In genomic region chr21:42781150-42781980, GRCh38 we compare ENCODE assay signal across 1 cellular context.
TF ChIP-seq lines count a peak whose summit lies in the region.

No MANE protein-coding gene starts in this region.

TF ChIP-seq in HepG2, 621 proteins besides CTCF, POLR2A, EP300 and RAD21 (continued from another document and continues in another):
- TF ChIP-seq, protein P1, sequence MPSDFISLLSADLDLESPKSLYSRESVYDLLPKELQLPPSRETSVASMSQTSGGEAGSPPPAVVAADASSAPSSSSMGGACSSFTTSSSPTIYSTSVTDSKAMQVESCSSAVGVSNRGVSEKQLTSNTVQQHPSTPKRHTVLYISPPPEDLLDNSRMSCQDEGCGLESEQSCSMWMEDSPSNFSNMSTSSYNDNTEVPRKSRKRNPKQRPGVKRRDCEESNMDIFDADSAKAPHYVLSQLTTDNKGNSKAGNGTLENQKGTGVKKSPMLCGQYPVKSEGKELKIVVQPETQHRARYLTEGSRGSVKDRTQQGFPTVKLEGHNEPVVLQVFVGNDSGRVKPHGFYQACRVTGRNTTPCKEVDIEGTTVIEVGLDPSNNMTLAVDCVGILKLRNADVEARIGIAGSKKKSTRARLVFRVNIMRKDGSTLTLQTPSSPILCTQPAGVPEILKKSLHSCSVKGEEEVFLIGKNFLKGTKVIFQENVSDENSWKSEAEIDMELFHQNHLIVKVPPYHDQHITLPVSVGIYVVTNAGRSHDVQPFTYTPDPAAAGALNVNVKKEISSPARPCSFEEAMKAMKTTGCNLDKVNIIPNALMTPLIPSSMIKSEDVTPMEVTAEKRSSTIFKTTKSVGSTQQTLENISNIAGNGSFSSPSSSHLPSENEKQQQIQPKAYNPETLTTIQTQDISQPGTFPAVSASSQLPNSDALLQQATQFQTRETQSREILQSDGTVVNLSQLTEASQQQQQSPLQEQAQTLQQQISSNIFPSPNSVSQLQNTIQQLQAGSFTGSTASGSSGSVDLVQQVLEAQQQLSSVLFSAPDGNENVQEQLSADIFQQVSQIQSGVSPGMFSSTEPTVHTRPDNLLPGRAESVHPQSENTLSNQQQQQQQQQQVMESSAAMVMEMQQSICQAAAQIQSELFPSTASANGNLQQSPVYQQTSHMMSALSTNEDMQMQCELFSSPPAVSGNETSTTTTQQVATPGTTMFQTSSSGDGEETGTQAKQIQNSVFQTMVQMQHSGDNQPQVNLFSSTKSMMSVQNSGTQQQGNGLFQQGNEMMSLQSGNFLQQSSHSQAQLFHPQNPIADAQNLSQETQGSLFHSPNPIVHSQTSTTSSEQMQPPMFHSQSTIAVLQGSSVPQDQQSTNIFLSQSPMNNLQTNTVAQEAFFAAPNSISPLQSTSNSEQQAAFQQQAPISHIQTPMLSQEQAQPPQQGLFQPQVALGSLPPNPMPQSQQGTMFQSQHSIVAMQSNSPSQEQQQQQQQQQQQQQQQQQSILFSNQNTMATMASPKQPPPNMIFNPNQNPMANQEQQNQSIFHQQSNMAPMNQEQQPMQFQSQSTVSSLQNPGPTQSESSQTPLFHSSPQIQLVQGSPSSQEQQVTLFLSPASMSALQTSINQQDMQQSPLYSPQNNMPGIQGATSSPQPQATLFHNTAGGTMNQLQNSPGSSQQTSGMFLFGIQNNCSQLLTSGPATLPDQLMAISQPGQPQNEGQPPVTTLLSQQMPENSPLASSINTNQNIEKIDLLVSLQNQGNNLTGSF (CRISPR knock-in tag; IDR thresholded peaks at IDR 0.05), result 0 out of 2 replicates have a peak, but pooled peaks have one; percentile 35
- TF ChIP-seq ZBTB20 (CRISPR knock-in tag; IDR thresholded peaks at IDR 0.05; ENCODE audit: borderline replicate concordance, low read depth), result no peak
- TF ChIP-seq CBFB (CRISPR knock-in tag; IDR thresholded peaks at IDR 0.05), result no peak
- no peak for TF ChIP-seq NR2F1 (CRISPR knock-in tag; IDR thresholded peaks at IDR 0.05)
- 0 out of 2 replicates have a peak, but pooled peaks have one; percentile 27 for TF ChIP-seq NRL (CRISPR knock-in tag; IDR thresholded peaks at IDR 0.05; ENCODE audit: borderline replicate concordance)
- no peak for TF ChIP-seq CREBL2 (CRISPR knock-in tag; IDR thresholded peaks at IDR 0.05; ENCODE audit: borderline replicate concordance)
- no peak for TF ChIP-seq ZNF337 (CRISPR knock-in tag; IDR thresholded peaks at IDR 0.05; ENCODE audit: borderline replicate concordance, low read depth)
- TF ChIP-seq PAWR (CRISPR knock-in tag; IDR thresholded peaks at IDR 0.05; ENCODE audit: borderline replicate concordance), result no peak
- peak; percentile 60; the same call in 1 of the 2 replicates for TF ChIP-seq ZNF441 (CRISPR knock-in tag; IDR thresholded peaks at IDR 0.05; ENCODE audit: borderline replicate concordance)
- TF ChIP-seq ZFP1 (CRISPR knock-in tag; IDR thresholded peaks at IDR 0.05), result no peak
- TF ChIP-seq ELF4 (CRISPR knock-in tag; IDR thresholded peaks at IDR 0.05; ENCODE audit: borderline replicate concordance), result no peak
- no peak for TF ChIP-seq HIC2 (CRISPR knock-in tag; IDR thresholded peaks at IDR 0.05; ENCODE audit: low read depth)
- TF ChIP-seq ZNF460 (CRISPR knock-in tag; IDR thresholded peaks at IDR 0.05; ENCODE audit: borderline replicate concordance), result no peak
- TF ChIP-seq, protein P2, sequence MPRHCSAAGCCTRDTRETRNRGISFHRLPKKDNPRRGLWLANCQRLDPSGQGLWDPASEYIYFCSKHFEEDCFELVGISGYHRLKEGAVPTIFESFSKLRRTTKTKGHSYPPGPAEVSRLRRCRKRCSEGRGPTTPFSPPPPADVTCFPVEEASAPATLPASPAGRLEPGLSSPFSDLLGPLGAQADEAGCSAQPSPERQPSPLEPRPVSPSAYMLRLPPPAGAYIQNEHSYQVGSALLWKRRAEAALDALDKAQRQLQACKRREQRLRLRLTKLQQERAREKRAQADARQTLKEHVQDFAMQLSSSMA (CRISPR knock-in tag; IDR thresholded peaks at IDR 0.05), result peak; percentile 53; the same call in 1 of the 2 replicates
- no peak for TF ChIP-seq STAT6 (CRISPR knock-in tag; IDR thresholded peaks at IDR 0.05; ENCODE audit: borderline replicate concordance)
- TF ChIP-seq, protein P3, sequence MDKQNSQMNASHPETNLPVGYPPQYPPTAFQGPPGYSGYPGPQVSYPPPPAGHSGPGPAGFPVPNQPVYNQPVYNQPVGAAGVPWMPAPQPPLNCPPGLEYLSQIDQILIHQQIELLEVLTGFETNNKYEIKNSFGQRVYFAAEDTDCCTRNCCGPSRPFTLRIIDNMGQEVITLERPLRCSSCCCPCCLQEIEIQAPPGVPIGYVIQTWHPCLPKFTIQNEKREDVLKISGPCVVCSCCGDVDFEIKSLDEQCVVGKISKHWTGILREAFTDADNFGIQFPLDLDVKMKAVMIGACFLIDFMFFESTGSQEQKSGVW (CRISPR knock-in tag; IDR thresholded peaks at IDR 0.05; ENCODE audit: borderline replicate concordance), result no peak
- no peak for TF ChIP-seq PHF8 (CRISPR knock-in tag; IDR thresholded peaks at IDR 0.05)
- TF ChIP-seq HNRNPH1 (optimal IDR thresholded peaks at IDR 0.05; ENCODE audit: low read depth, low read length), result no peak
- TF ChIP-seq ZNF20 (CRISPR knock-in tag; IDR thresholded peaks at IDR 0.05), result no peak
- no peak for TF ChIP-seq TFAP4 (IDR thresholded peaks at IDR 0.05; ENCODE audit: borderline replicate concordance, low read depth)
- TF ChIP-seq SCMH1 (CRISPR knock-in tag; IDR thresholded peaks at IDR 0.05; ENCODE audit: borderline replicate concordance), result no peak
- peak; percentile 37; the same call in 1 of the 2 replicates for TF ChIP-seq GABPB1 (CRISPR knock-in tag; IDR thresholded peaks at IDR 0.05)
- no peak for TF ChIP-seq ZFP90 (CRISPR knock-in tag; IDR thresholded peaks at IDR 0.05; ENCODE audit: borderline replicate concordance)
- no peak for TF ChIP-seq SMARCC2 (IDR thresholded peaks at IDR 0.05)
- no peak for TF ChIP-seq RBFOX2 (IDR thresholded peaks at IDR 0.05; ENCODE audit: low read depth, low read length)
- peak; percentile 37; the same call in 1 of the 2 replicates for TF ChIP-seq GATAD2A (CRISPR knock-in tag; IDR thresholded peaks at IDR 0.05)
- TF ChIP-seq, protein P4, sequence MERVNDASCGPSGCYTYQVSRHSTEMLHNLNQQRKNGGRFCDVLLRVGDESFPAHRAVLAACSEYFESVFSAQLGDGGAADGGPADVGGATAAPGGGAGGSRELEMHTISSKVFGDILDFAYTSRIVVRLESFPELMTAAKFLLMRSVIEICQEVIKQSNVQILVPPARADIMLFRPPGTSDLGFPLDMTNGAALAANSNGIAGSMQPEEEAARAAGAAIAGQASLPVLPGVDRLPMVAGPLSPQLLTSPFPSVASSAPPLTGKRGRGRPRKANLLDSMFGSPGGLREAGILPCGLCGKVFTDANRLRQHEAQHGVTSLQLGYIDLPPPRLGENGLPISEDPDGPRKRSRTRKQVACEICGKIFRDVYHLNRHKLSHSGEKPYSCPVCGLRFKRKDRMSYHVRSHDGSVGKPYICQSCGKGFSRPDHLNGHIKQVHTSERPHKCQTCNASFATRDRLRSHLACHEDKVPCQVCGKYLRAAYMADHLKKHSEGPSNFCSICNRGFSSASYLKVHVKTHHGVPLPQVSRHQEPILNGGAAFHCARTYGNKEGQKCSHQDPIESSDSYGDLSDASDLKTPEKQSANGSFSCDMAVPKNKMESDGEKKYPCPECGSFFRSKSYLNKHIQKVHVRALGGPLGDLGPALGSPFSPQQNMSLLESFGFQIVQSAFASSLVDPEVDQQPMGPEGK (CRISPR knock-in tag; IDR thresholded peaks at IDR 0.05), result 0 out of 2 replicates have a peak, but pooled peaks have one; percentile 23
- TF ChIP-seq AHDC1 (CRISPR knock-in tag; IDR thresholded peaks at IDR 0.05; ENCODE audit: borderline replicate concordance), result no peak
- TF ChIP-seq ZNF572 (CRISPR knock-in tag; IDR thresholded peaks at IDR 0.05), result no peak
- TF ChIP-seq SALL1 (CRISPR knock-in tag; IDR thresholded peaks at IDR 0.05), result peak; percentile 25; the same call in 1 of the 2 replicates
- TF ChIP-seq KDM5B (CRISPR knock-in tag; IDR thresholded peaks at IDR 0.05; ENCODE audit: borderline replicate concordance), result no peak
- TF ChIP-seq, protein P5, sequence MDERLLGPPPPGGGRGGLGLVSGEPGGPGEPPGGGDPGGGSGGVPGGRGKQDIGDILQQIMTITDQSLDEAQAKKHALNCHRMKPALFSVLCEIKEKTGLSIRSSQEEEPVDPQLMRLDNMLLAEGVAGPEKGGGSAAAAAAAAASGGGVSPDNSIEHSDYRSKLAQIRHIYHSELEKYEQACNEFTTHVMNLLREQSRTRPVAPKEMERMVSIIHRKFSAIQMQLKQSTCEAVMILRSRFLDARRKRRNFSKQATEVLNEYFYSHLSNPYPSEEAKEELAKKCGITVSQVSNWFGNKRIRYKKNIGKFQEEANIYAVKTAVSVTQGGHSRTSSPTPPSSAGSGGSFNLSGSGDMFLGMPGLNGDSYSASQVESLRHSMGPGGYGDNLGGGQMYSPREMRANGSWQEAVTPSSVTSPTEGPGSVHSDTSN (CRISPR knock-in tag; IDR thresholded peaks at IDR 0.05), result no peak
- no peak for TF ChIP-seq MED8 (CRISPR knock-in tag; IDR thresholded peaks at IDR 0.05; ENCODE audit: insufficient replicate concordance)
- TF ChIP-seq CENPX (CRISPR knock-in tag; IDR thresholded peaks at IDR 0.05), result no peak
- no peak for TF ChIP-seq CBX1 (IDR thresholded peaks at IDR 0.05; ENCODE audit: low read depth)
- TF ChIP-seq TAF1 (CRISPR knock-in tag; IDR thresholded peaks at IDR 0.05), result no peak
